15 cellular contexts compared by ENCODE assay signal in the genomic region with DNA sequence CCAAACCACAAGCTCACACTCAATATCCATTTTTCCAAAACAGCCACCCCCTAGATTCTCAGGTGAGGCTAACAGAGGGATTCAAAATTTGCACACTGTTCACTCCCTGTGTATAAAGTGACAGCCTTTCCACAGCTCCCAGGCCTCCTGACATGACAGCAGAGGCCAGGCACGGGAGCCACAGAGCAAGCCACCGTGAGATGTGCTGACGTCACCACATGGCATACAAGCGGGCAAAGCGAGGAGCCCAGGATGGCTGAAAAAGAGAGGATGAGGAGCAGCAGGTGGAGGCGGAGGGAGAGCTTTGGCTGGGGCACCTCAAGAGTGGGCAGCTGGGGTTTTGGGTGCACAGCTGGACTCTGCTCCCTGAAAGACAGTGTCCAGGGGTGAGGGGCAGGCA. TPM values are rescaled to one million over a fixed set of nuclear protein-coding genes. Genes with fewer than 3 reads are reported as not detected.
DNase-seq lines count a peak whose midpoint lies in the region; ATAC-seq and TF ChIP-seq lines count a peak whose summit lies in the region.
"Had no signal": no experiment of that assay in that cellular context is flagged by ENCODE, and none has a peak within 500 bp of the region (broad histone marks: within the 10 kb centered on the region; RNA-seq: fewer than 3 reads in every experiment).

No MANE protein-coding gene starts in this region.

- H4K20me1 ChIP-seq in H9 (ENCODE audit: control insufficient read depth, insufficient read depth, insufficient read length): no peaks in the 10 kb centered on the region

- ATAC-seq in T-helper 17 cell: no peak
- ATAC-seq in GM21390 (IDR thresholded peaks at IDR 0.05; ENCODE audit: unreplicated experiment): no peak

- H3K56ac ChIP-seq in H9 (ENCODE audit: insufficient read length, low read depth, low read length): no peak overlapping the region

- H2BK12ac ChIP-seq in H9 (ENCODE audit: insufficient read length, low read depth, low read length): no peak overlapping the region

- no peaks in the 10 kb centered on the region for H3K9me3 Mint-ChIP-seq in H9
- H3K9me3 Mint-ChIP-seq: activated CD4-positive, alpha-beta memory T cell treated with anti-CD3 and anti-CD28 coated beads, Interleukin-2, amount 10 ng/mL, durations not matched to agents 7 days and 5 days had no signal

- H3K79me2 ChIP-seq in H9 (ENCODE audit: insufficient read depth, low read length): no peaks in the 10 kb centered on the region

- no peak overlapping the region for H2BK5ac ChIP-seq in H9 (ENCODE audit: insufficient read length, low read length)

- no peaks in the 10 kb centered on the region for H3K79me1 ChIP-seq in H9 (ENCODE audit: insufficient read depth, low read depth, low read length, poor library complexity, severe bottlenecking)

- no peak overlapping the region for H2BK20ac ChIP-seq in H9 (ENCODE audit: low read depth, low read length, poor library complexity, severe bottlenecking)

- no peaks in the 10 kb centered on the region for H3K23me2 ChIP-seq in H9 (ENCODE audit: insufficient read length, low read depth, low read length, poor library complexity, severe bottlenecking)

- H3K4me1 ChIP-seq in H9 (ENCODE audit: insufficient read depth, low read length) (no peaks in the 10 kb centered on the region), left ventricle myocardium inferior (peaks cover 100% of the 10 kb centered on the region), skeletal muscle satellite cell (ENCODE audit: control insufficient read depth, insufficient read depth, low read length) (peaks cover 63% of the 10 kb centered on the region)
- H3K4me1 ChIP-seq: BE2C had no signal

- no peaks in the 10 kb centered on the region for H3K9me3 ChIP-seq in H9 (ENCODE audit: control insufficient read depth, low read depth, low read length)
- H3K9me3 ChIP-seq in T-helper 17 cell (ENCODE audit: control insufficient read depth, low read length, poor library complexity, severe bottlenecking): no peaks in the 10 kb centered on the region
- H3K9me3 ChIP-seq in left ventricle myocardium inferior (replicated peaks): no peaks in the 10 kb centered on the region
- H3K9me3 ChIP-seq in skeletal muscle satellite cell (replicated peaks; ENCODE audit: low read length): no peaks in the 10 kb centered on the region
- H3K9me3 ChIP-seq: BE2C, ovary had no signal

- H3K18ac ChIP-seq in H9 (ENCODE audit: insufficient read length, low read depth, low read length): no peak overlapping the region

- no peak overlapping the region for H2AK5ac ChIP-seq in H9 (ENCODE audit: insufficient read length, low read length)

- peaks cover 7 to 27% (median 18%) of the 10 kb centered on the region in 3 experiments; a peak in 6 of 7 replicates for H3K36me3 Mint-ChIP-seq in H9 (ENCODE audit: insufficient read depth in 1 of 3, low read depth in 3 of 3)
- H3K36me3 Mint-ChIP-seq in T-helper 17 cell (ENCODE audit: low read depth): peaks cover 6% of the 10 kb centered on the region

- H3K27me3 ChIP-seq in H9 (ENCODE audit: insufficient read depth, low read length) (no peaks in the 10 kb centered on the region), left ventricle myocardium inferior (ENCODE audit: low read depth) (no peaks in the 10 kb centered on the region), skeletal muscle satellite cell (ENCODE audit: control insufficient read depth, insufficient read depth, low read length) (no peaks in the 10 kb centered on the region)
- H3K27me3 ChIP-seq: BE2C, ovary had no signal

- H3K23ac ChIP-seq in H9 (ENCODE audit: insufficient read length, low read depth, low read length): no peak overlapping the region

- H4K8ac ChIP-seq in H9 (replicated peaks; ENCODE audit: insufficient read length, low read depth, low read length): no peak overlapping the region

- no peak overlapping the region for H2BK15ac ChIP-seq in H9 (ENCODE audit: low read depth, low read length)

- H3K27ac ChIP-seq in H9 (ENCODE audit: insufficient read length, low read depth, low read length): no peak overlapping the region
- H3K27ac ChIP-seq in left ventricle myocardium inferior (replicated peaks): peak overlapping the region; percentile 89
- H3K27ac ChIP-seq: ovary had no signal

- no peak overlapping the region for H2AFZ ChIP-seq in H9 (ENCODE audit: low read length)

- no peak overlapping the region for H3T11ph ChIP-seq in H9 (ENCODE audit: low read length)

- intact Hi-C loops in left ventricle myocardium inferior (cut with micrococcal nuclease): no loop called here

- no peak overlapping the region for H4K5ac ChIP-seq in H9 (ENCODE audit: insufficient read length, low read depth, low read length)

- H3K14ac ChIP-seq in H9 (ENCODE audit: insufficient read depth, low read length): no peak overlapping the region

- H3K4me3 Mint-ChIP-seq in H9 (no peak overlapping the region), T-helper 17 cell (no peak overlapping the region)
- H3K4me3 Mint-ChIP-seq: activated CD4-positive, alpha-beta memory T cell treated with anti-CD3 and anti-CD28 coated beads, Interleukin-2, amount 10 ng/mL, durations not matched to agents 7 days and 5 days had no signal

- H3K4me3 ChIP-seq in left ventricle myocardium inferior: peak overlapping the region; percentile 49
- H3K4me3 ChIP-seq in skeletal muscle satellite cell (ENCODE audit: low read length): no peak overlapping the region
- H3K4me3 ChIP-seq: ovary had no signal

- H3K4me1 Mint-ChIP-seq in H9: peaks cover 8 to 28% of the 10 kb centered on the region in 2 experiments
- peaks cover 19% of the 10 kb centered on the region for H3K4me1 Mint-ChIP-seq in T-helper 17 cell

- H3K4me2 ChIP-seq in H9 (ENCODE audit: insufficient read depth, insufficient read length, low read length): no peak overlapping the region
- H3K4me2 ChIP-seq in skeletal muscle satellite cell (ENCODE audit: low read length): no peak overlapping the region

- H2BK120ac ChIP-seq in H9 (ENCODE audit: low read depth, low read length, poor library complexity, severe bottlenecking): no peak overlapping the region

- H3K36me3 ChIP-seq in left ventricle myocardium inferior: peaks cover 22% of the 10 kb centered on the region
- peaks cover 7% of the 10 kb centered on the region for H3K36me3 ChIP-seq in skeletal muscle satellite cell (ENCODE audit: insufficient read depth, low read length)
- H3K36me3 ChIP-seq: BE2C, ovary had no signal

- H3K27me3 Mint-ChIP-seq in H9 (ENCODE audit: low read depth) (no peaks in the 10 kb centered on the region), T-helper 17 cell (no peaks in the 10 kb centered on the region)
- H3K27me3 Mint-ChIP-seq: activated CD4-positive, alpha-beta memory T cell treated with anti-CD3 and anti-CD28 coated beads, Interleukin-2, amount 10 ng/mL, durations not matched to agents 7 days and 5 days had no signal

- DNase-seq in H9 (no peak), T-helper 17 cell (no peak), left ventricle myocardium inferior (no peak), DMS153 (lab: John Stamatoyannopoulos, UW) (no peak)
- DNase-seq in activated CD8-positive, alpha-beta memory T cell treated with anti-CD3 and anti-CD28 coated beads, Interleukin-2, amount 50 U/mL, for 48 hours: no peak
- DNase-seq: activated CD4-positive, alpha-beta memory T cell treated with anti-CD3 and anti-CD28 coated beads, Interleukin-2, amount 10 ng/mL, durations not matched to agents 7 days and 5 days; BE2C; Kasumi-1; midbrain; NCI-H1436; NCI-H345; ovary; stimulated activated naive CD4-positive, alpha-beta T cell treated with Interleukin-2 at 50 U/mL for 16 hours had no signal

- H3K27ac Mint-ChIP-seq in H9: peak overlapping the region; percentile 11 to 70 (median 27); a peak in 3 of 7 replicates
- H3K27ac Mint-ChIP-seq in T-helper 17 cell: peak overlapping the region; percentile 100
- H3K27ac Mint-ChIP-seq: activated CD4-positive, alpha-beta memory T cell treated with anti-CD3 and anti-CD28 coated beads, Interleukin-2, amount 10 ng/mL, durations not matched to agents 7 days and 5 days had no signal

- H4K91ac ChIP-seq in H9 (ENCODE audit: insufficient read length, low read depth, low read length): no peak overlapping the region

- H3K9ac ChIP-seq in H9 (ENCODE audit: extremely low read depth, insufficient read length, low read length) (no peak overlapping the region), skeletal muscle satellite cell (ENCODE audit: low read depth, low read length) (peak overlapping the region; percentile 64)

- TF ChIP-seq CTCF in H9 (conservative IDR thresholded peaks at IDR 0.05): no peak
- TF ChIP-seq CTCF in left ventricle myocardium inferior (IDR thresholded peaks at IDR 0.05; ENCODE audit: borderline replicate concordance): no peak

- H3K4ac ChIP-seq in H9 (ENCODE audit: low read depth, low read length): no peak overlapping the region

- WGBS in H9 (ENCODE audit: extremely low coverage, insufficient read length, low lambda C conversion rate): no CpG with 5 or more reads among the region's 6 CpGs

RNA-seq across cellular contexts. Expression of gene EHD4, which starts 27.1 kb away (rescaled TPM):
- total RNA-seq in H9 (2021) (22.9 and 24.2 TPM in 2 replicates), T-helper 17 cell (10 to 100 TPM; 57.6 to 79.9 TPM), left ventricle myocardium inferior (46.4 TPM)
- total RNA-seq in skeletal muscle satellite cell (2012; rRNA removed): 11.2 and 16.6 TPM in 2 replicates

RNA-seq across cellular contexts. Expression of gene SPTBN5, which starts 51.4 kb away (rescaled TPM):
- 0.90 and 0.97 TPM in 2 replicates for total RNA-seq in H9 (2021)
- 1 to 10 TPM; 1.9 to 2.2 TPM for total RNA-seq in T-helper 17 cell
- total RNA-seq in left ventricle myocardium inferior: 2.7 TPM
- 0.22 and 0.25 TPM in 2 replicates for total RNA-seq in skeletal muscle satellite cell (2012; rRNA removed)
